ENCODE assay signal across 8 cellular contexts in genomic region chr1:156591432-156592157, GRCh38. TPM values are rescaled to one million over a fixed set of nuclear protein-coding genes. Genes with fewer than 3 reads are reported as not detected.
A peak's percentile ranks its signal among the peaks of the same experiment; 100 is the strongest.
DNase-seq lines count a peak whose midpoint lies in the region; ATAC-seq and TF ChIP-seq lines count a peak whose summit lies in the region.

TSS of gene NAXE (plus strand) at chr1:156591776. CDS start at chr1:156591805, 29 bp downstream.

- peaks cover 24% of the 10 kb centered on the region for H3K4me1 ChIP-seq in OCI-LY1 (ENCODE audit: insufficient read depth, low read length, severe bottlenecking)

- peak within 1 kb of the TSS; percentile 76 for H3K4me3 Mint-ChIP-seq in stimulated activated memory B cell treated with anti-CD40 and anti-IgM and Interleukin-4, amounts not matched to agents 10 μg/mL and 1 μg/mL and 100 μg/mL, for 72 hours

- H3K27me3 ChIP-seq in HL-60 (ENCODE audit: insufficient read depth, poor library complexity, severe bottlenecking) (no peaks in the 10 kb centered on the region), OCI-LY1 (ENCODE audit: insufficient read depth, low read length) (no peaks in the 10 kb centered on the region)

- DNase-seq in CMK (ENCODE audit: low read depth), result peak; percentile 61
- peak; percentile 69 to 78 for DNase-seq in HL-60 (ENCODE audit: low read depth in 1 of 2, low spot score in 1 of 2)
- DNase-seq in activated T-cell treated with anti-CD3 and anti-CD28 coated beads, Interleukin-2, amount 50 U/mL, for 1 hour, result peak; percentile 78
- no peak for DNase-seq in epithelial cell of proximal tubule (ENCODE audit: low read depth)
- DNase-seq in mucosa of gallbladder (ENCODE audit: low spot score), result peak; percentile 63

- peak within 1 kb of the TSS; percentile 92 for H3K9ac ChIP-seq in OCI-LY1 (ENCODE audit: low read length)

- no peaks in the 10 kb centered on the region for H4K20me1 ChIP-seq in OCI-LY1 (ENCODE audit: insufficient read depth, low read length)

- peaks cover 26% of the 10 kb centered on the region for H3K4me1 Mint-ChIP-seq in stimulated activated memory B cell treated with anti-CD40 and anti-IgM and Interleukin-4, amounts not matched to agents 10 μg/mL and 1 μg/mL and 100 μg/mL, for 72 hours

- H3K79me2 ChIP-seq in OCI-LY1 (ENCODE audit: insufficient read depth, low read length), result no peaks in the 10 kb centered on the region

- peak within 1 kb of the TSS; percentile 94 for H3K4me2 ChIP-seq in OCI-LY1 (ENCODE audit: low read length)

- H3K36me3 ChIP-seq in OCI-LY1 (ENCODE audit: insufficient read depth, low read length), result peaks cover 33% of the 10 kb centered on the region

- H3K27ac Mint-ChIP-seq in stimulated activated memory B cell treated with anti-CD40 and anti-IgM and Interleukin-4, amounts not matched to agents 10 μg/mL and 1 μg/mL and 100 μg/mL, for 72 hours, result peak within 1 kb of the TSS; percentile 65

- H3K9me3 ChIP-seq in OCI-LY1 (ENCODE audit: low read length), result no peaks in the 10 kb centered on the region

- ATAC-seq in GM19452 (IDR thresholded peaks at IDR 0.05; ENCODE audit: unreplicated experiment), result peak; percentile 87
- ATAC-seq in stimulated activated memory B cell treated with anti-CD40 and anti-IgM and Interleukin-4, amounts not matched to agents 10 μg/mL and 1 μg/mL and 100 μg/mL, for 72 hours, result peak; percentile 95

- H3K36me3 Mint-ChIP-seq in stimulated activated memory B cell treated with anti-CD40 and anti-IgM and Interleukin-4, amounts not matched to agents 10 μg/mL and 1 μg/mL and 100 μg/mL, for 72 hours, result peaks cover 23% of the 10 kb centered on the region

- H3K27ac ChIP-seq in HL-60 (replicated peaks) (peak within 1 kb of the TSS; percentile 76), OCI-LY1 (ENCODE audit: low read depth, low read length, poor library complexity, severe bottlenecking) (peak within 1 kb of the TSS; percentile 67)

- 0 out of 2 replicates have a peak, but pooled peaks cover 4% of the 10 kb centered on the region for H3F3A ChIP-seq in OCI-LY1 (ENCODE audit: insufficient read depth, low read length)

- no peaks in the 10 kb centered on the region for H3K9me3 Mint-ChIP-seq in stimulated activated memory B cell treated with anti-CD40 and anti-IgM and Interleukin-4, amounts not matched to agents 10 μg/mL and 1 μg/mL and 100 μg/mL, for 72 hours

- TF ChIP-seq CTCF in HL-60 (IDR thresholded peaks at IDR 0.05; ENCODE audit: insufficient read depth, low read length), result no peak
- no peak for TF ChIP-seq CTCF in OCI-LY1 (IDR thresholded peaks at IDR 0.05; ENCODE audit: low read length)
- TF ChIP-seq CTCF in epithelial cell of proximal tubule (conservative IDR thresholded peaks at IDR 0.05; ENCODE audit: low read depth, low read length), result no peak

- H3K9me2 ChIP-seq in OCI-LY1 (ENCODE audit: low read depth, low read length), result no peaks in the 10 kb centered on the region

- no peaks in the 10 kb centered on the region for H3K27me3 Mint-ChIP-seq in stimulated activated memory B cell treated with anti-CD40 and anti-IgM and Interleukin-4, amounts not matched to agents 10 μg/mL and 1 μg/mL and 100 μg/mL, for 72 hours

- H2AFZ ChIP-seq in OCI-LY1 (ENCODE audit: low read length), result peak within 1 kb of the TSS; percentile 50; the same call in 1 of the 2 replicates

- H3K4me3 ChIP-seq in HL-60 (replicated peaks; ENCODE audit: insufficient read depth, low read length) (peak within 1 kb of the TSS; percentile 80), OCI-LY1 (ENCODE audit: low read depth, low read length, poor library complexity, severe bottlenecking) (peak within 1 kb of the TSS; percentile 82), epithelial cell of proximal tubule (ENCODE audit: low read depth, low read length) (peak within 1 kb of the TSS; percentile 80)

RNA-seq across cellular contexts. Expression of gene NAXE, which starts in this region (rescaled TPM):
- total RNA-seq in epithelial cell of proximal tubule (124 and 127 TPM in 2 replicates), mucosa of gallbladder (99.0 TPM)
